Comparison of ENCODE assay signal across 2 cellular contexts in the genomic region with DNA sequence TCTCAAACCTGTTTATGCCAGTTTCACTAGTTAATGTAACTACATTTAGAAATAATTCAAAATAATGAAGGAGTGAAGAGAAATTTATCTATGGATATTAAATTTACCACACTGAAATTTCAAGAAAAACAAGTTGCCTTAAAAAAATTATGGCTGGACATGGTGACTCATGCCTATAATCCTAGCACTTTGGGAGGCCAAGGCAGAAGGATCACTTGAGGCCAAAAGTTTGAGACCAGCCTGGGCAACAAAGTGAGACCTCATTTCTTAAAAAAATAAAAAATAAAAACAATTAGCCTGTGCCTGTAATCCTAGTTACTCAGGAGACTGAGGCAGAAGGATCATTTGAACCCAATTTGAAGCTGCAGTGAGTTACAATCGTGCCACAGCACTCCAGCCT.
TF ChIP-seq lines count a peak whose summit lies in the region.

No MANE protein-coding gene starts in this region.

TF ChIP-seq in GM23338, 12 proteins besides CTCF, POLR2A, EP300 and RAD21:
- TF ChIP-seq CREB1 (CRISPR knock-in tag; IDR thresholded peaks at IDR 0.05; ENCODE audit: low read depth) (no peak), POLR2AphosphoS5 (IDR thresholded peaks at IDR 0.05; ENCODE audit: low read depth) (no peak), EZH2phosphoT487 (IDR thresholded peaks at IDR 0.05; ENCODE audit: unreplicated experiment) (no peak), EZH2 (IDR thresholded peaks at IDR 0.05; ENCODE audit: low read depth, unreplicated experiment) (no peak)
- TF ChIP-seq, protein P1, sequence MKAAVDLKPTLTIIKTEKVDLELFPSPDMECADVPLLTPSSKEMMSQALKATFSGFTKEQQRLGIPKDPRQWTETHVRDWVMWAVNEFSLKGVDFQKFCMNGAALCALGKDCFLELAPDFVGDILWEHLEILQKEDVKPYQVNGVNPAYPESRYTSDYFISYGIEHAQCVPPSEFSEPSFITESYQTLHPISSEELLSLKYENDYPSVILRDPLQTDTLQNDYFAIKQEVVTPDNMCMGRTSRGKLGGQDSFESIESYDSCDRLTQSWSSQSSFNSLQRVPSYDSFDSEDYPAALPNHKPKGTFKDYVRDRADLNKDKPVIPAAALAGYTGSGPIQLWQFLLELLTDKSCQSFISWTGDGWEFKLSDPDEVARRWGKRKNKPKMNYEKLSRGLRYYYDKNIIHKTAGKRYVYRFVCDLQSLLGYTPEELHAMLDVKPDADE (IDR thresholded peaks at IDR 0.05) = no peak
TF ChIP-seq in GM23338: peak in this region for 0.

TF ChIP-seq in HepG2, 621 proteins besides CTCF, POLR2A, EP300 and RAD21:
- TF ChIP-seq TP53 (CRISPR knock-in tag; conservative IDR thresholded peaks at IDR 0.05) (no peak), RCOR2 (CRISPR knock-in tag; IDR thresholded peaks at IDR 0.05) (0 out of 2 replicates have a peak, but pooled peaks have one; percentile 2), NFE2L1 (CRISPR knock-in tag; IDR thresholded peaks at IDR 0.05; ENCODE audit: borderline replicate concordance) (no peak), ZNF816 (CRISPR knock-in tag; IDR thresholded peaks at IDR 0.05; ENCODE audit: borderline replicate concordance) (0 out of 2 replicates have a peak, but pooled peaks have one; percentile 18), NCOR1 (IDR thresholded peaks at IDR 0.05; ENCODE audit: borderline replicate concordance, low read length) (peak; percentile 3; the same call in 1 of the 2 replicates), ZNF180 (CRISPR knock-in tag; IDR thresholded peaks at IDR 0.05; ENCODE audit: borderline replicate concordance, low read depth) (no peak), GATA4 (IDR thresholded peaks at IDR 0.05; ENCODE audit: borderline replicate concordance, low read depth) (no peak), CBX5 (CRISPR knock-in tag; IDR thresholded peaks at IDR 0.05; ENCODE audit: borderline replicate concordance) (no peak), STAT5B (CRISPR knock-in tag; IDR thresholded peaks at IDR 0.05) (no peak), HDAC2 (CRISPR knock-in tag; IDR thresholded peaks at IDR 0.05) (0 out of 2 replicates have a peak, but pooled peaks have one; percentile 4), ZNF264 (CRISPR knock-in tag; IDR thresholded peaks at IDR 0.05) (0 out of 2 replicates have a peak, but pooled peaks have one; percentile 9), MEF2D (CRISPR knock-in tag; IDR thresholded peaks at IDR 0.05) (0 out of 2 replicates have a peak, but pooled peaks have one; percentile 3), ZSCAN21 (CRISPR knock-in tag; IDR thresholded peaks at IDR 0.05; ENCODE audit: borderline replicate concordance) (no peak), MAZ (IDR thresholded peaks at IDR 0.05; ENCODE audit: borderline replicate concordance, low read depth, low read length) (no peak), MAZ (CRISPR knock-in tag; IDR thresholded peaks at IDR 0.05; ENCODE audit: low read depth) (no peak), KDM5A (IDR thresholded peaks at IDR 0.05; ENCODE audit: borderline replicate concordance, low read length) (no peak), HNRNPLL (IDR thresholded peaks at IDR 0.05; ENCODE audit: low read depth, low read length, poor library complexity, severe bottlenecking) (no peak), MED8 (CRISPR knock-in tag; IDR thresholded peaks at IDR 0.05; ENCODE audit: insufficient replicate concordance) (no peak), CBX1 (IDR thresholded peaks at IDR 0.05; ENCODE audit: low read depth) (no peak), ZMYM2 (CRISPR knock-in tag; IDR thresholded peaks at IDR 0.05) (0 out of 2 replicates have a peak, but pooled peaks have one; percentile 7), NBN (conservative IDR thresholded peaks at IDR 0.05) (no peak), FOXJ3 (CRISPR knock-in tag; IDR thresholded peaks at IDR 0.05; ENCODE audit: borderline replicate concordance) (peak; percentile 33; the same call in 1 of the 2 replicates), ZNF232 (CRISPR knock-in tag; IDR thresholded peaks at IDR 0.05; ENCODE audit: borderline replicate concordance) (no peak), ZNF549 (CRISPR knock-in tag; IDR thresholded peaks at IDR 0.05) (no peak), ZFP41 (CRISPR knock-in tag; IDR thresholded peaks at IDR 0.05; ENCODE audit: borderline replicate concordance) (no peak), HDAC1 (CRISPR knock-in tag; IDR thresholded peaks at IDR 0.05) (0 out of 2 replicates have a peak, but pooled peaks have one; percentile 10), MATR3 (CRISPR knock-in tag; IDR thresholded peaks at IDR 0.05) (no peak), KLF6 (CRISPR knock-in tag; IDR thresholded peaks at IDR 0.05) (no peak), ESRRA (CRISPR knock-in tag; IDR thresholded peaks at IDR 0.05; ENCODE audit: low read depth) (no peak), SOX6 (IDR thresholded peaks at IDR 0.05) (no peak), SOX6 (CRISPR knock-in tag; IDR thresholded peaks at IDR 0.05) (peak; percentile 28), NRL (CRISPR knock-in tag; IDR thresholded peaks at IDR 0.05; ENCODE audit: borderline replicate concordance) (no peak), ISL2 (CRISPR knock-in tag; IDR thresholded peaks at IDR 0.05) (0 out of 2 replicates have a peak, but pooled peaks have one; percentile 4), FOSL2 (CRISPR knock-in tag; IDR thresholded peaks at IDR 0.05) (peak; percentile 32; the same call in 1 of the 2 replicates), CREM (IDR thresholded peaks at IDR 0.05) (0 out of 2 replicates have a peak, but pooled peaks have one; percentile 3), CREM (CRISPR knock-in tag; IDR thresholded peaks at IDR 0.05) (no peak)
- TF ChIP-seq, protein P2, sequence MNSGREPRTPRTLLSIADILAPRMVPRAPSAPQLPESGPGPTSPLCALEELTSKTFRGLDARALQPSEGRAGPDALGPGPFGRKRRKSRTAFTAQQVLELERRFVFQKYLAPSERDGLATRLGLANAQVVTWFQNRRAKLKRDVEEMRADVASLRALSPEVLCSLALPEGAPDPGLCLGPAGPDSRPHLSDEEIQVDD (CRISPR knock-in tag; IDR thresholded peaks at IDR 0.05; ENCODE audit: borderline replicate concordance) = no peak
- TF ChIP-seq, protein P3, sequence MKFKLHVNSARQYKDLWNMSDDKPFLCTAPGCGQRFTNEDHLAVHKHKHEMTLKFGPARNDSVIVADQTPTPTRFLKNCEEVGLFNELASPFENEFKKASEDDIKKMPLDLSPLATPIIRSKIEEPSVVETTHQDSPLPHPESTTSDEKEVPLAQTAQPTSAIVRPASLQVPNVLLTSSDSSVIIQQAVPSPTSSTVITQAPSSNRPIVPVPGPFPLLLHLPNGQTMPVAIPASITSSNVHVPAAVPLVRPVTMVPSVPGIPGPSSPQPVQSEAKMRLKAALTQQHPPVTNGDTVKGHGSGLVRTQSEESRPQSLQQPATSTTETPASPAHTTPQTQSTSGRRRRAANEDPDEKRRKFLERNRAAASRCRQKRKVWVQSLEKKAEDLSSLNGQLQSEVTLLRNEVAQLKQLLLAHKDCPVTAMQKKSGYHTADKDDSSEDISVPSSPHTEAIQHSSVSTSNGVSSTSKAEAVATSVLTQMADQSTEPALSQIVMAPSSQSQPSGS (CRISPR knock-in tag; IDR thresholded peaks at IDR 0.05) = no peak
- TF ChIP-seq, protein P4, sequence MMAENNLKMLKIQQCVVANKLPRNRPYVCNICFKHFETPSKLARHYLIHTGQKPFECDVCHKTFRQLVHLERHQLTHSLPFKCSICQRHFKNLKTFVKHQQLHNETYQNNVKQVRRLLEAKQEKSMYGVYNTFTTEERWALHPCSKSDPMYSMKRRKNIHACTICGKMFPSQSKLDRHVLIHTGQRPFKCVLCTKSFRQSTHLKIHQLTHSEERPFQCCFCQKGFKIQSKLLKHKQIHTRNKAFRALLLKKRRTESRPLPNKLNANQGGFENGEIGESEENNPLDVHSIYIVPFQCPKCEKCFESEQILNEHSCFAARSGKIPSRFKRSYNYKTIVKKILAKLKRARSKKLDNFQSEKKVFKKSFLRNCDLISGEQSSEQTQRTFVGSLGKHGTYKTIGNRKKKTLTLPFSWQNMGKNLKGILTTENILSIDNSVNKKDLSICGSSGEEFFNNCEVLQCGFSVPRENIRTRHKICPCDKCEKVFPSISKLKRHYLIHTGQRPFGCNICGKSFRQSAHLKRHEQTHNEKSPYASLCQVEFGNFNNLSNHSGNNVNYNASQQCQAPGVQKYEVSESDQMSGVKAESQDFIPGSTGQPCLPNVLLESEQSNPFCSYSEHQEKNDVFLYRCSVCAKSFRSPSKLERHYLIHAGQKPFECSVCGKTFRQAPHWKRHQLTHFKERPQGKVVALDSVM (CRISPR knock-in tag; IDR thresholded peaks at IDR 0.05) = peak; percentile 95
- TF ChIP-seq, protein P1 (CRISPR knock-in tag; IDR thresholded peaks at IDR 0.05) = no peak
- TF ChIP-seq, protein P5, sequence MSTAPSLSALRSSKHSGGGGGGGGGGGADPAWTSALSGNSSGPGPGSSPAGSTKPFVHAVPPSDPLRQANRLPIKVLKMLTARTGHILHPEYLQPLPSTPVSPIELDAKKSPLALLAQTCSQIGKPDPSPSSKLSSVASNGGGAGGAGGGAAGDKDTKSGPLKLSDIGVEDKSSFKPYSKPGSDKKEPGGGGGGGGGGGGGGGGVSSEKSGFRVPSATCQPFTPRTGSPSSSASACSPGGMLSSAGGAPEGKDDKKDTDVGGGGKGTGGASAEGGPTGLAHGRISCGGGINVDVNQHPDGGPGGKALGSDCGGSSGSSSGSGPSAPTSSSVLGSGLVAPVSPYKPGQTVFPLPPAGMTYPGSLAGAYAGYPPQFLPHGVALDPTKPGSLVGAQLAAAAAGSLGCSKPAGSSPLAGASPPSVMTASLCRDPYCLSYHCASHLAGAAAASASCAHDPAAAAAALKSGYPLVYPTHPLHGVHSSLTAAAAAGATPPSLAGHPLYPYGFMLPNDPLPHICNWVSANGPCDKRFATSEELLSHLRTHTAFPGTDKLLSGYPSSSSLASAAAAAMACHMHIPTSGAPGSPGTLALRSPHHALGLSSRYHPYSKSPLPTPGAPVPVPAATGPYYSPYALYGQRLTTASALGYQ (CRISPR knock-in tag; IDR thresholded peaks at IDR 0.05) = peak; percentile 4; the same call in 1 of the 2 replicates
